In the genomic region with DNA sequence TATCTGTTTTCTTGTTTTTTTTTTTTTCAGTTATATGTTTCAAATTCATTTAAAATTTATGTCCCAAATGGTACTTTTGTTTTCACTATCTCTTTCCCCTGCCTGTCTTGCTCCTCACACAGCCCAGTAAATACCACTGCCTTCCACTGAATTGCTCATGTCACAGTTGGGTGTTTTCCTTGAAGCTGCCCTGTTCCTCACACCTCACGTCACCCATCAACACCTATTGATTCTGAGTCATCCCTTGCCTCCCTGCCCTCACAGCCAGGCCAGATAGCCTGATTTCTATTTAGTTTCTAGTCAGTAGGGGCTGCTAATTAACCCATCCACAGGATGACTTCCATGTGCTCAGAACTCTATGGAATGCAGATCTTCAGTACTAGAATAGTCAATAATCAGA, we compare ENCODE assay signal across 19 cellular contexts. TPM values are rescaled to one million over a fixed set of nuclear protein-coding genes. Genes with fewer than 3 reads are reported as not detected.
DNase-seq lines count a peak whose midpoint lies in the region; ATAC-seq and TF ChIP-seq lines count a peak whose summit lies in the region.
"Had no signal": no experiment of that assay in that cellular context is flagged by ENCODE, and none has a peak within 500 bp of the region (broad histone marks: within the 10 kb centered on the region; RNA-seq: fewer than 3 reads in every experiment).

No MANE protein-coding gene starts in this region.

- no peak overlapping the region for H3K4me3 Mint-ChIP-seq in glutamatergic neuron (ENCODE audit: unreplicated experiment)
- H3K4me3 Mint-ChIP-seq: activated T-cell treated with anti-CD3 and anti-CD28 coated beads, Interleukin-2, amount 50 U/mL, for 4 hours; nephron had no signal

- intact Hi-C loops in spleen (cut with DNase I; ENCODE audit: low total_unique reads): no loop called here

- ATAC-seq in GM18517 (IDR thresholded peaks at IDR 0.05; ENCODE audit: unreplicated experiment): peak; percentile 94
- peak; percentile 83 for ATAC-seq in GM21390 (IDR thresholded peaks at IDR 0.05; ENCODE audit: unreplicated experiment)
- peak; percentile 64 for ATAC-seq in HG03025 (IDR thresholded peaks at IDR 0.05; ENCODE audit: low FRiP score, unreplicated experiment)
- ATAC-seq: activated T-cell treated with anti-CD3 and anti-CD28 coated beads, Interleukin-2, amount 50 U/mL, for 4 hours; gastrocnemius medialis had no signal

- H3K36me3 ChIP-seq in Karpas-422 (ENCODE audit: insufficient read depth, low read length): no peaks in the 10 kb centered on the region
- no peaks in the 10 kb centered on the region for H3K36me3 ChIP-seq in spleen
- H3K36me3 ChIP-seq: ascending aorta, gastrocnemius medialis had no signal

- 26 to 63% (median 53%) methylated on average over 1 of the region's 1 CpG for WGBS in spleen, 5 donors

- 0 out of 2 replicates have a peak, but pooled peaks cover 3% of the 10 kb centered on the region for H3K9me2 ChIP-seq in Karpas-422 (replicated peaks; ENCODE audit: insufficient read depth, low read length)

- no peaks in the 10 kb centered on the region for H4K20me1 ChIP-seq in Karpas-422 (ENCODE audit: insufficient read depth, low read depth, low read length)

- H3K4me1 Mint-ChIP-seq in glutamatergic neuron (ENCODE audit: low read depth, unreplicated experiment): peaks cover 10% of the 10 kb centered on the region
- H3K4me1 Mint-ChIP-seq: nephron had no signal

- TF ChIP-seq CTCF in glutamatergic neuron (IDR thresholded peaks at IDR 0.05; ENCODE audit: partially characterized antibody, unreplicated experiment) (no peak), spleen (IDR thresholded peaks at IDR 0.05 in 8 of 11, conservative IDR thresholded peaks at IDR 0.05 in 3 of 11) (no peak)

- no peak overlapping the region for H3K4me2 ChIP-seq in Karpas-422 (ENCODE audit: low read depth, low read length, poor library complexity, severe bottlenecking)

- H3K79me2 ChIP-seq in Karpas-422 (ENCODE audit: low read length): no peaks in the 10 kb centered on the region

- H3K4me1 ChIP-seq in Karpas-422 (ENCODE audit: low read length) (no peaks in the 10 kb centered on the region), spleen (no peaks in the 10 kb centered on the region)
- H3K4me1 ChIP-seq: ascending aorta, gastrocnemius medialis had no signal

- no peak overlapping the region for H2AFZ ChIP-seq in Karpas-422 (ENCODE audit: low read length)

- DNase-seq in glutamatergic neuron (no peak), Karpas-422 (no peak), nucleus accumbens (lab: John Stamatoyannopoulos, UW) (no peak), occipital lobe (lab: John Stamatoyannopoulos, UW) (no peak), spleen (no peak)
- DNase-seq: activated T-cell treated with anti-CD3 and anti-CD28 coated beads, Interleukin-2, amount 50 U/mL, for 4 hours; effector CD8-positive, alpha-beta T cell; gastrocnemius medialis; left cardiac atrium; NCI-H1436; NCI-H748 treated with DMSO at 0.1 percent for 48 hours had no signal

- H3K9ac ChIP-seq in Karpas-422 (ENCODE audit: low read length): no peak overlapping the region

- H3K27ac Mint-ChIP-seq in glutamatergic neuron (ENCODE audit: unreplicated experiment): peak overlapping the region; percentile 4
- H3K27ac Mint-ChIP-seq: nephron had no signal

- peaks cover 7% of the 10 kb centered on the region for H3K9me3 ChIP-seq in Karpas-422 (ENCODE audit: low read length)
- H3K9me3 ChIP-seq in spleen: peaks cover 0 to 26% (median 17%) of the 10 kb centered on the region in 8 donors
- H3K9me3 ChIP-seq: gastrocnemius medialis had no signal

- no peak overlapping the region for H3K27ac ChIP-seq in Karpas-422 (ENCODE audit: low read length)
- H3K27ac ChIP-seq in spleen: no peak overlapping the region
- H3K27ac ChIP-seq: ascending aorta, gastrocnemius medialis had no signal

- peaks cover 1% of the 10 kb centered on the region for H3K9me3 Mint-ChIP-seq in glutamatergic neuron (ENCODE audit: unreplicated experiment)

- no peak overlapping the region for H3K4me3 ChIP-seq in Karpas-422 (ENCODE audit: low read length)
- no peak overlapping the region for H3K4me3 ChIP-seq in spleen
- H3K4me3 ChIP-seq: ascending aorta, gastrocnemius medialis had no signal

- H3K36me3 Mint-ChIP-seq in glutamatergic neuron (ENCODE audit: unreplicated experiment): peaks cover 6% of the 10 kb centered on the region

- H3K27me3 Mint-ChIP-seq in glutamatergic neuron (ENCODE audit: unreplicated experiment): no peaks in the 10 kb centered on the region

- no peak for TF ChIP-seq POLR2A in spleen (IDR thresholded peaks at IDR 0.05)

- no peaks in the 10 kb centered on the region for H3K27me3 ChIP-seq in Karpas-422 (ENCODE audit: low read length)
- no peaks in the 10 kb centered on the region for H3K27me3 ChIP-seq in spleen (replicated peaks in 1 of 7)
- H3K27me3 ChIP-seq: ascending aorta, gastrocnemius medialis had no signal

RNA-seq across cellular contexts. Expression of a gene that starts 25.3 kb away (rescaled TPM):
- total RNA-seq in glutamatergic neuron (ENCODE audit: unreplicated experiment) (not detected), occipital lobe (not detected), spleen (not detected)
- total RNA-seq in Karpas-422 (2014; rRNA removed; shearing (Covaris generic); ENCODE audit: low replicate concordance): not detected in 2 replicates
- polyA plus RNA-seq in spleen: under 1 TPM in 1 of 3 donors, not detected in 2; 0.03 TPM
- total RNA-seq: activated T-cell treated with anti-CD3 and anti-CD28 coated beads, Interleukin-2, amount 50 U/mL, for 4 hours; ascending aorta; gastrocnemius medialis; H4; SK-MEL-5 had no signal
- polyA plus RNA-seq: BJ had no signal
